28 cellular contexts compared by ENCODE assay signal in the genomic region with DNA sequence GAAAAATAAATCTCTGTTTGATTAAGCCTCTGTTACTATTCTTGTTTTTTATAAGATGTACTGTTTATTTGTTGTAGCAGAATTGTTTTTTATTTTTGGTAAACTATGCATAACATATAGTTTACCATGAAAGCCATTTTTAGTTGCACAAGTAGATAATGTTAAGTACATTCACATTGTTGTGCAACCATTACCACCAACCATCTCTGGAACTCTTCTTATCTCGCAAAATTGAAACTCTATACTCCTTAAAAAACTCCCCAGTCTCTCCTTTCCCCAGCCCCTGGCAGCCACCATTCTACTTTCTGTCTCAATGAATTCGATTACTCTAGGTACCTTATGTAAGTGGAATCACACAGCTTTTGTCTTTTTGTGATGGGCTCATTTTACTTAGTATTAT. TPM values are rescaled to one million over a fixed set of nuclear protein-coding genes. Genes with fewer than 3 reads are reported as not detected.
"Had no signal": no experiment of that assay in that cellular context is flagged by ENCODE, and none has a peak within 500 bp of the region (broad histone marks: within the 10 kb centered on the region; RNA-seq: fewer than 3 reads in every experiment).

No MANE protein-coding gene starts in this region.

- DNase-seq: activated CD4-positive, alpha-beta T cell treated with anti-CD3 and anti-CD28 coated beads for 48 hours; activated CD4-positive, alpha-beta T cell treated with anti-CD3 and anti-CD28 coated beads, Interleukin-2, amount 50 U/mL, for 48 hours; activated CD8-positive, alpha-beta memory T cell treated with anti-CD3 and anti-CD28 coated beads for 24 hours; activated effector memory CD4-positive, alpha-beta T cell treated with Interleukin-2 at 50 U/mL for 16 hours; activated naive CD4-positive, alpha-beta T cell treated with Interleukin-2 at 50 U/mL for 16 hours; adrenal gland; caudate nucleus; foreskin melanocyte; islet precursor cell; left ventricle myocardium inferior; mesendoderm; natural killer cell; stimulated activated CD4-positive, alpha-beta T cell treated with anti-CD3 and anti-CD28 coated beads, Interleukin-15, amount 100 ng/mL, for 24 hours; stimulated activated CD4-positive, alpha-beta T cell treated with anti-CD3 and anti-CD28 coated beads, Interleukin-2, amount 100 ng/mL, for 24 hours; stimulated activated naive CD4-positive, alpha-beta T cell; T-helper 9 cell; testis; transverse colon; WERI-Rb-1 had no signal

- H3K4me3 ChIP-seq: adrenal gland, left ventricle myocardium inferior, lung, right atrium auricular region, testis, transverse colon had no signal

- ATAC-seq: activated CD4-positive, CD25-positive, alpha-beta regulatory T cell treated with anti-CD3 and anti-CD28 coated beads, Interleukin-2, amount 50 U/mL, for 24 hours; natural killer cell had no signal

RNA-seq across cellular contexts. Expression of a gene that starts 58.3 kb away (rescaled TPM):
- total RNA-seq: astrocyte, chondrocyte, endothelial cell of umbilical vein, fibroblast of lung, glomerular endothelial cell, pulmonary artery endothelial cell had no signal
